ENCODE assay signal across 1 cellular context in genomic region chr11:2196970-2197770, GRCh38.
TF ChIP-seq lines count a peak whose summit lies in the region.

No MANE protein-coding gene starts in this region.

TF ChIP-seq in K562, 482 proteins besides CTCF, POLR2A, EP300 and RAD21 (continued from another document and continues in another):
- no peak for TF ChIP-seq CHD7 (IDR thresholded peaks at IDR 0.05; ENCODE audit: low read depth, low read length)
- TF ChIP-seq BRF1 (IDR thresholded peaks at IDR 0.05; ENCODE audit: borderline replicate concordance, extremely low read depth, insufficient read length), result no peak
- peak; percentile 15; the same call in 1 of the 2 replicates for TF ChIP-seq CREM (IDR thresholded peaks at IDR 0.05; ENCODE audit: low read depth)
- no peak for TF ChIP-seq MED1 (CRISPR knock-in tag; IDR thresholded peaks at IDR 0.05; ENCODE audit: borderline replicate concordance)
- no peak for TF ChIP-seq CHCHD3 (CRISPR knock-in tag; IDR thresholded peaks at IDR 0.05)
- no peak for TF ChIP-seq HMG20A (CRISPR knock-in tag; conservative IDR thresholded peaks at IDR 0.05)
- no peak for TF ChIP-seq ZBTB9 (CRISPR knock-in tag; IDR thresholded peaks at IDR 0.05)
- TF ChIP-seq ZNF143 (CRISPR knock-in tag; IDR thresholded peaks at IDR 0.05), result no peak
- TF ChIP-seq SMC3 (conservative IDR thresholded peaks at IDR 0.05; ENCODE audit: insufficient read depth, low read depth, low read length), result peak; percentile 96
- peak; percentile 20; the same call in 1 of the 2 replicates for TF ChIP-seq SMARCA5 (IDR thresholded peaks at IDR 0.05)
- TF ChIP-seq GATAD2B (IDR thresholded peaks at IDR 0.05; ENCODE audit: borderline replicate concordance), result no peak
- no peak for TF ChIP-seq CGGBP1 (CRISPR knock-in tag; IDR thresholded peaks at IDR 0.05)
- TF ChIP-seq ZNF24 (IDR thresholded peaks at IDR 0.05), result no peak
- no peak for TF ChIP-seq HMGN3 (IDR thresholded peaks at IDR 0.05; ENCODE audit: borderline replicate concordance, extremely low read depth, insufficient read length, low read depth, low read length)
- TF ChIP-seq STAT6 (CRISPR knock-in tag; IDR thresholded peaks at IDR 0.05), result no peak
- TF ChIP-seq E2F6 (IDR thresholded peaks at IDR 0.05; ENCODE audit: borderline replicate concordance in 1 of 2, extremely low read depth in 1 of 2, insufficient read depth in 1 of 2, insufficient read length in 1 of 2, low read depth in 1 of 2, low read length in 1 of 2, poor library complexity in 1 of 2, severe bottlenecking in 1 of 2), result no peak
- no peak for TF ChIP-seq PYGO2 (tag; IDR thresholded peaks at IDR 0.05)
- no peak for TF ChIP-seq FOSL1 (tag; conservative IDR thresholded peaks at IDR 0.05)
- peak; percentile 27; the same call in 1 of the 2 replicates for TF ChIP-seq ZNF263 (CRISPR knock-in tag; IDR thresholded peaks at IDR 0.05; ENCODE audit: borderline replicate concordance)
- TF ChIP-seq JUND (IDR thresholded peaks at IDR 0.05; ENCODE audit: borderline replicate concordance, low read depth, low read length), result no peak
- TF ChIP-seq JUND (tag; IDR thresholded peaks at IDR 0.05; ENCODE audit: borderline replicate concordance, low read depth, low read length), result no peak
- no peak for TF ChIP-seq ZNF79 (CRISPR knock-in tag; IDR thresholded peaks at IDR 0.05; ENCODE audit: low read depth)
- TF ChIP-seq CLOCK (CRISPR knock-in tag; IDR thresholded peaks at IDR 0.05; ENCODE audit: borderline replicate concordance), result no peak
- TF ChIP-seq ILK (tag; IDR thresholded peaks at IDR 0.05; ENCODE audit: borderline replicate concordance, low read depth), result no peak
- TF ChIP-seq ELF4 (CRISPR knock-in tag; IDR thresholded peaks at IDR 0.05), result peak; percentile 79
- TF ChIP-seq ZNF232 (CRISPR knock-in tag; IDR thresholded peaks at IDR 0.05), result no peak
- TF ChIP-seq CEBPG (CRISPR knock-in tag; IDR thresholded peaks at IDR 0.05), result no peak
- no peak for TF ChIP-seq CEBPG (tag; conservative IDR thresholded peaks at IDR 0.05 in 1 of 2, IDR thresholded peaks at IDR 0.05 in 1 of 2)
- no peak for TF ChIP-seq TAF9B (IDR thresholded peaks at IDR 0.05; ENCODE audit: partially characterized antibody)
- TF ChIP-seq LEF1 (IDR thresholded peaks at IDR 0.05), result no peak
- no peak for TF ChIP-seq SMARCC2 (IDR thresholded peaks at IDR 0.05; ENCODE audit: low read depth)
- no peak for TF ChIP-seq HNRNPL (IDR thresholded peaks at IDR 0.05; ENCODE audit: low read depth, low read length)
- TF ChIP-seq MXI1 (IDR thresholded peaks at IDR 0.05; ENCODE audit: low read depth, low read length), result no peak
- no peak for TF ChIP-seq MITF (IDR thresholded peaks at IDR 0.05)
- TF ChIP-seq ZNF77 (CRISPR knock-in tag; IDR thresholded peaks at IDR 0.05), result no peak
- TF ChIP-seq MAZ (CRISPR knock-in tag; conservative IDR thresholded peaks at IDR 0.05 in 1 of 2, IDR thresholded peaks at IDR 0.05 in 1 of 2), result peak; percentile 49 to 60; a peak in 2 of 4 replicates
- TF ChIP-seq ZNF197 (CRISPR knock-in tag; IDR thresholded peaks at IDR 0.05; ENCODE audit: low read depth), result no peak
